Comparison of ENCODE assay signal across 2 cellular contexts in the genomic region with DNA sequence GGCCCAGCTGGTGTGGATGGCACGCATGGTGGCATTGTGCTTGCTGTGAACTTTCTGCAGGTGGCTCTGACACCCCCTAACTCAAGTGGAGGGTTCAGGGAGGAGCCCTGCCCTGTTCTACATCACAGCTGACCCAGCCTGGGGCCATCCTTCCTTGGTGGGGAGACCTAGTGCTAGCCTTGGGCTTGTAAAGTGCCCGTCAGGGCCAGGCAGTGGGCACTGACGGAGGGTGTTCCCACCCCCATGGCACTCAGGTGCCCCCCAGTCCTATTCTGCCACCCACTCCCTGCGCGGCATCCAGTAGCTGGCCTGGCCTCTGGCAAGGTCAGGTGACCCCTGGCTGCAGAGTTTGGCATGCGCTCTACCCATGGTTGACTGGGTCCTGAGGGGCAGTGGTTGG. TPM values are rescaled to one million over a fixed set of nuclear protein-coding genes. Genes with fewer than 3 reads are reported as not detected.
"Had no signal": no experiment of that assay in that cellular context is flagged by ENCODE, and none has a peak within 500 bp of the region (broad histone marks: within the 10 kb centered on the region; RNA-seq: fewer than 3 reads in every experiment).

No MANE protein-coding gene starts in this region.

RNA-seq across cellular contexts. Expression of gene RIMBP3B, which starts 57.6 kb away (rescaled TPM):
- total RNA-seq: RPMI7951 had no signal
- polyA plus RNA-seq: SK-N-SH had no signal
